Comparison of ENCODE assay signal across 11 cellular contexts in the genomic region with DNA sequence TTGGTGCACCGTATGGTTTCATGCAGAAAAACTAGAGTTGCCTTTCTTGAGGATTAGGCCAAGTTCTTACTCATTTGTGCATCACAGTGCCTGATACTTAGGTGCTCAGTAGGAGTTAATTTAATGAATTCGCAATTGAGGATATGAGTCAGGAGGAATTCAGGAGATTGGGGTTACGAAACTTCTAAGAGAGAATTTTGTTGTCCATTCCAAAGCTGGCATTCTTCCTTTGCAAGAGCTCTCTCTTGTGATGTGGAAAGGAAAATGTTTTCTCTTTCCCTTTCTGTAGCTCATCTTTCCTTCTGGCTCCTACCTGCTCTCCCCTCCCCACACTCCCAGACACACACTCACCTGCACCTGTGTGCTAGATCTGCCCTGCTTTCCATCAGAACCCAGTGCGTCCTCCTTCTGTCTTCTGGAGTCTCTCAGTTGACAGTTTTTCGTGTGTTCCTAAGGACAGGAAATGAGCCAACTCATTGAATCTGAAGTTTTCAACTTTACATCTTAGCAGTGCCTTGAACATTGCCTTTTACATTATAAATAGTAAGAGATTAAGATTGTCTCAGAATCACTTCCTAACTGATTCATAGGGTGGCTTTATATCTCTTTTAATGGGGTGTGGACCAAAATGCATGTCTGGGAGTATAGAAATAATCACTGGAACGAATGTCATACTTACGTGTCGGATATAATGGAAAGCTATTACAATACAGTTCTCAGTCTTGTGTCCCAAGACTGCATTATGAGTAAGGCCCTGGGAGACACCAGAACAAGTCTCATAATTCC. TPM values are rescaled to one million over a fixed set of nuclear protein-coding genes. Genes with fewer than 3 reads are reported as not detected.
DNase-seq lines count a peak whose midpoint lies in the region; TF ChIP-seq lines count a peak whose summit lies in the region.
"Had no signal": no experiment of that assay in that cellular context is flagged by ENCODE, and none has a peak within 500 bp of the region (broad histone marks: within the 10 kb centered on the region; RNA-seq: fewer than 3 reads in every experiment).

No MANE protein-coding gene starts in this region.

- intact Hi-C loops in posterior vena cava (cut with DNase I), result no loop called here

- H3K9me3 ChIP-seq in HEK293 (ENCODE audit: control insufficient read depth, insufficient read depth, low read depth, low read length), result no peaks in the 10 kb centered on the region
- H3K9me3 ChIP-seq in suprapubic skin, result no peaks in the 10 kb centered on the region

- TF ChIP-seq EP300 in suprapubic skin (IDR thresholded peaks at IDR 0.05), result no peak

- peaks cover 8 to 52% of the 10 kb centered on the region in 2 experiments; a peak in 1 of 3 replicates for H3K36me3 ChIP-seq in HEK293 (ENCODE audit: control insufficient read depth in 2 of 2, insufficient read depth in 1 of 2, low read length in 2 of 2)
- H3K36me3 ChIP-seq in suprapubic skin, result peaks cover 52% of the 10 kb centered on the region

- H3K27ac ChIP-seq in HEK293 (ENCODE audit: extremely low read depth, low read depth, low read length) (no peak overlapping the region), suprapubic skin (no peak overlapping the region)

- H3K27me3 ChIP-seq in suprapubic skin, result no peaks in the 10 kb centered on the region

- no peak overlapping the region for H3K4me3 ChIP-seq in HEK293 (ENCODE audit: low read depth, low read length)
- peak overlapping the region; percentile 58 for H3K4me3 ChIP-seq in WI38 (ENCODE audit: low read depth, low read length)
- no peak overlapping the region for H3K4me3 ChIP-seq in suprapubic skin

- DNase-seq in A172 (ENCODE audit: low spot score), result peak; percentile 93
- DNase-seq in foreskin melanocyte, result peak; percentile 59
- no peak for DNase-seq in posterior vena cava (ENCODE audit: low spot score)
- DNase-seq in suprapubic skin (ENCODE audit: low spot score in 2 of 2), result no peak
- DNase-seq in anterior cingulate cortex (lab: John Stamatoyannopoulos, UW), result no peak
- DNase-seq in stimulated activated CD4-positive, alpha-beta T cell treated with anti-CD3 and anti-CD28 coated beads, Interleukin-12 subunit alpha, Interleukin-12 subunit beta, amount 100 ng/mL, for 4 hours, result no peak
- DNase-seq: activated effector memory CD4-positive, alpha-beta T cell treated with anti-CD3 and anti-CD28 coated beads, Interleukin-2, amount 50 U/mL, for 16 hours; small intestine had no signal

- POLR2A ChIA-PET in HEK293 (lab: Yijun Ruan, JAX), result no interaction called here

- no peak for TF ChIP-seq POLR2A in suprapubic skin (IDR thresholded peaks at IDR 0.05)

- WGBS in suprapubic skin, result 72% methylated on average over 8 of the region's 8 CpGs

- no peaks in the 10 kb centered on the region for H3K4me1 ChIP-seq in HEK293 (ENCODE audit: control insufficient read depth, insufficient read depth, low read length)
- no peaks in the 10 kb centered on the region for H3K4me1 ChIP-seq in suprapubic skin

- CTCF ChIA-PET in HEK293 (lab: Yijun Ruan, JAX), result no interaction called here

- TF ChIP-seq CTCF in HEK293 (tag by site-specific recombination; IDR thresholded peaks at IDR 0.05) (no peak), WI38 (IDR thresholded peaks at IDR 0.05; ENCODE audit: low read depth, low read length) (no peak), suprapubic skin (IDR thresholded peaks at IDR 0.05) (no peak)

TF ChIP-seq in HEK293, 187 proteins besides CTCF, POLR2A, EP300 and RAD21:
- TF ChIP-seq ZNF600 (tag by site-specific recombination; IDR thresholded peaks at IDR 0.05) (no peak), GFI1B (tag by site-specific recombination; IDR thresholded peaks at IDR 0.05) (no peak), PRDM1 (tag by site-specific recombination; IDR thresholded peaks at IDR 0.05) (peak; percentile 8; the same call in 1 of the 2 replicates), ZNF473 (tag by site-specific recombination; IDR thresholded peaks at IDR 0.05) (no peak), KLF1 (tag by site-specific recombination; IDR thresholded peaks at IDR 0.05) (no peak)

RNA-seq across cellular contexts. Expression of a gene that starts 19.7 kb away (rescaled TPM):
- total RNA-seq in A172 (2014; rRNA removed; shearing (Covaris generic)), result 40.2 and 52.9 TPM in 2 replicates
- total RNA-seq in posterior vena cava (10 to 100 TPM; 26.6 to 30.3 TPM), suprapubic skin (100 to 1,000 TPM in 1 of 4 donors, 10 to 100 TPM in 3; 31.6 to 144 (median 52.2) TPM)

RNA-seq across cellular contexts. Expression of a gene that starts 27.2 kb away (rescaled TPM):
- total RNA-seq in A172 (2014; rRNA removed; shearing (Covaris generic)), result 31.6 and 31.8 TPM in 2 replicates
- total RNA-seq in posterior vena cava (10 to 100 TPM; 15.3 to 16.8 TPM), suprapubic skin (10 to 100 TPM in 2 of 4 donors, 1 to 10 TPM in 2; 3.3 to 21.1 (median 7.3) TPM)

RNA-seq across cellular contexts. Expression of a gene that starts 27.3 kb away (rescaled TPM):
- 37.4 and 38.8 TPM in 2 replicates for total RNA-seq in A172 (2014; rRNA removed; shearing (Covaris generic))
- total RNA-seq in posterior vena cava, result 1 to 10 TPM; 6.2 to 9.9 TPM
- total RNA-seq in suprapubic skin, result 1 to 10 TPM; 2.5 to 2.8 (median 2.7) TPM
- total RNA-seq: B cell had no signal

RNA-seq across cellular contexts. Expression of a gene that starts 52.5 kb away (rescaled TPM):
- total RNA-seq in A172 (2014; rRNA removed; shearing (Covaris generic)), result 56.8 and 68.4 TPM in 2 replicates
- total RNA-seq in posterior vena cava, result 10 to 100 TPM in 1 of 2 donors, 1 to 10 TPM in 1; 7.4 to 10.9 TPM
- total RNA-seq in suprapubic skin, result 10 to 100 TPM in 1 of 4 donors, 1 to 10 TPM in 3; 4.4 to 11.5 (median 6.8) TPM

Comparison
In these comparisons a context has a peak if more than half of its experiments do, and no peak if none do; other contexts are left out.
1. DNase-seq: peak in A172 (single experiment) and foreskin melanocyte (single experiment); none in posterior vena cava (single experiment), suprapubic skin (0 of 2), anterior cingulate cortex (0 of 58) and stimulated activated CD4-positive, alpha-beta T cell treated with anti-CD3 and anti-CD28 coated beads, Interleukin-12 subunit alpha, Interleukin-12 subunit beta, amount 100 ng/mL, for 4 hours (single experiment).